Comparison of ENCODE assay signal across 10 cellular contexts in the genomic region with DNA sequence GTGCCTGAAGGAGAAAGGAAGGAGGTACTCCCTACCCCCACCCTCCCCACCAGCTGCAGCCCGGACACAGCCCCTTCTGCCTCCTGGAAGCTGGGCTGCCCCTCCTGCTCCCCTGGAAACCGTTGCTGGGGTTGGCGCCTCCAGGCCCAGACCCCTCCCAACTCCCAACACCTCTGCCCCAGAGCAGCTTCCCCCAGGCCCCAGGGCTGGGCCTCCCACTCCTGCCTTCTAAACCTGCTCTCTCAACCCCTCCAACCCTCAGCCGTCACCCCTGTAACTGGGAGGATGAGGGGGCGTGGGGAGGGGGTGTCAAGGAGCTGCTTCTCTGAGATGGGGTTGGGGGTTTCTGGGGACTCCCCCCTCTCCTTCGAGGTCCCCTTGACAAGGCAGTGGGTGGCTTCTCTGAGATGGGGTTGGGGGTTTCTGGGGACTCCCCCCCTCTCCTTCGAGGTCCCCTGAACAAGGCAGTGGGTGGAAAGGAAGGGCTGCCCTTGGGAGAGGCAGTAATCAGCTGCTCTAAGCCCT.
"Had no signal": no experiment of that assay in that cellular context is flagged by ENCODE, and none has a peak within 500 bp of the region (broad histone marks: within the 10 kb centered on the region; RNA-seq: fewer than 3 reads in every experiment).

No MANE protein-coding gene starts in this region.

- H3K9me3 ChIP-seq: esophagus squamous epithelium had no signal

- H3K4me3 ChIP-seq: esophagus squamous epithelium had no signal

- H3K9me3 Mint-ChIP-seq: activated CD4-positive, alpha-beta T cell treated with anti-CD3 and anti-CD28 coated beads, Interleukin-2, amount 10 ng/mL, durations not matched to agents 7 days and 5 days; activated naive CD4-positive, alpha-beta T cell treated with anti-CD3 and anti-CD28 coated beads, Interleukin-2, amount 50 U/mL, for 24 hours; stimulated activated effector memory CD8-positive, alpha-beta T cell treated with anti-CD3 and anti-CD28 coated beads, Interleukin-12 subunit alpha, Interleukin-12 subunit beta, amount 100 ng/mL, for 72 hours had no signal

- ATAC-seq: right cardiac atrium had no signal

- H3K27ac Mint-ChIP-seq: activated CD4-positive, alpha-beta T cell treated with anti-CD3 and anti-CD28 coated beads, Interleukin-2, amount 10 ng/mL, durations not matched to agents 7 days and 5 days; stimulated activated effector memory CD8-positive, alpha-beta T cell treated with anti-CD3 and anti-CD28 coated beads, Interleukin-12 subunit alpha, Interleukin-12 subunit beta, amount 100 ng/mL, for 72 hours had no signal

- H3K36me3 Mint-ChIP-seq: activated naive CD4-positive, alpha-beta T cell treated with anti-CD3 and anti-CD28 coated beads, Interleukin-2, amount 50 U/mL, for 24 hours; stimulated activated effector memory CD8-positive, alpha-beta T cell treated with anti-CD3 and anti-CD28 coated beads, Interleukin-12 subunit alpha, Interleukin-12 subunit beta, amount 100 ng/mL, for 72 hours had no signal

- H3K36me3 ChIP-seq: brain microvascular endothelial cell, esophagus squamous epithelium had no signal

- H3K27ac ChIP-seq: brain microvascular endothelial cell, esophagus squamous epithelium had no signal

- DNase-seq: activated CD4-positive, alpha-beta T cell treated with anti-CD3 and anti-CD28 coated beads, Interleukin-2, amount 10 ng/mL, durations not matched to agents 7 days and 5 days; activated CD4-positive, CD25-positive, alpha-beta regulatory T cell; brain microvascular endothelial cell; esophagus squamous epithelium; foreskin fibroblast; right cardiac atrium; T-helper 2 cell; trophoblast cell had no signal
